In the genomic region with DNA sequence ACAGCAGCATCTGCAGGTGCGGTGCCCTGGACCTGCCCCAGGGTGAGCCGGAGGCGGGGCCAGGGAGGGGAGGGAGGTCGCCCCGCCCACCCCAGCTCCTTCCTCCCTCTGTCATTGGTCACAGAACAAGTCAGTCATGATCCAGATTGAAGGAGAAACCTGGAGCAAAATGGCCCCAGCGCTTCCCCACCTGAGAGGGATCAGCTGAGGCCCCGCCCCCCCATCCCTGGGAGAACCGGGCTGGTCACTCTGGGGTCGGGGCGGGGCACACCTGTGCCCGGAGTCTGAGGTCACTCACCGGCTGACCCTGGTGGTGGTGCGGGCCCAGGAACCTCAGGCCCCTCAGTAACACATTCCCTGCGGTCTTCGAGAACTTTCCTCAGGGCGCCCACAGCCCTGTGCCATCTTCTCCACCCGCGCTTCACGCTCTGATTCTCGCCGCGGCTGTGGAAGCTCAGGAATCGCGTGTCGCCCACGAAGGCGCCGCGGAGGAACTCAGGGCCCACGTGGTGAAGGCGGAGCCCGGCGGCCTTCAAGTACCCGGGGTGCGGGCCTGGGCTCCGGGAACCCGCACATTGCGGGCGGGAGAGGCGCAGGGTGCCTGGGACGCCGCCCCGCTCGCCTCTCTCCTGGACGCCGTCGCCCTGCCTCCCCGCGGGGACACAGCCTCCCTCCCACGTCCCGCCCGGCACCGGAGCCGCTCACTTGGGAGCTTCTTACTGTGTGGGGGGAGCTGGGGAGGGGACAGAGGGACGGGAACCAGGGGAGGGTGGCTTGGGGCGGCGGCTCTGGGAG, we compare ENCODE assay signal across 8 cellular contexts. TPM values are rescaled to one million over a fixed set of nuclear protein-coding genes. Genes with fewer than 3 reads are reported as not detected.
DNase-seq lines count a peak whose midpoint lies in the region; ATAC-seq and TF ChIP-seq lines count a peak whose summit lies in the region.

No MANE protein-coding gene starts in this region.

- TF ChIP-seq POLR2A in esophagus muscularis mucosa (IDR thresholded peaks at IDR 0.05; ENCODE audit: low read depth) (no peak), sigmoid colon (IDR thresholded peaks at IDR 0.05) (no peak)

- peak overlapping the region; percentile 43 for H3K4me3 Mint-ChIP-seq in activated CD8-positive, alpha-beta T cell treated with anti-CD3 and anti-CD28 coated beads, Interleukin-2, amount 10 ng/mL, durations not matched to agents 7 days and 5 days

- 21% methylated on average over 3 of the region's 57 CpGs for WGBS in esophagus muscularis mucosa
- WGBS in sigmoid colon, 2 donors: 3% methylated on average over 57 of the region's 57 CpGs

- H3K36me3 ChIP-seq in esophagus muscularis mucosa: no peaks in the 10 kb centered on the region
- no peaks in the 10 kb centered on the region for H3K36me3 ChIP-seq in sigmoid colon

- peaks cover 23% of the 10 kb centered on the region for H3K27me3 Mint-ChIP-seq in activated CD8-positive, alpha-beta T cell treated with anti-CD3 and anti-CD28 coated beads, Interleukin-2, amount 10 ng/mL, durations not matched to agents 7 days and 5 days (ENCODE audit: low read depth)

- H3K9me3 ChIP-seq in esophagus muscularis mucosa (no peaks in the 10 kb centered on the region), sigmoid colon (no peaks in the 10 kb centered on the region)

- H3K4me3 ChIP-seq in esophagus muscularis mucosa (peak overlapping the region; percentile 42 to 53 (median 50)), sigmoid colon (peak overlapping the region in 3 of 4 donors; percentile 27 to 42 (median 32))

- H3K27ac ChIP-seq in esophagus muscularis mucosa (replicated peaks in 1 of 4) (no peak overlapping the region), sigmoid colon (no peak overlapping the region)

- peaks cover 10 to 14% (median 12%) of the 10 kb centered on the region in 4 donors for H3K4me1 ChIP-seq in esophagus muscularis mucosa
- H3K4me1 ChIP-seq in sigmoid colon: peaks cover 0 to 11% (median 10%) of the 10 kb centered on the region in 4 donors

- DNase-seq in HuH-7.5 (ENCODE audit: low spot score) (peak; percentile 28), esophagus muscularis mucosa (ENCODE audit: extremely low spot score) (no peak), sigmoid colon (peak; percentile 62), DMS79 (lab: John Stamatoyannopoulos, UW) (no peak), anterior cingulate cortex (lab: John Stamatoyannopoulos, UW) (no peak)
- DNase-seq in activated CD8-positive, alpha-beta T cell treated with anti-CD3 and anti-CD28 coated beads, Interleukin-2, amount 10 ng/mL, durations not matched to agents 7 days and 5 days: peak; percentile 39

- H3K27ac Mint-ChIP-seq in activated CD8-positive, alpha-beta T cell treated with anti-CD3 and anti-CD28 coated beads, Interleukin-2, amount 10 ng/mL, durations not matched to agents 7 days and 5 days: no peak overlapping the region

- CTCF ChIA-PET in activated CD8-positive, alpha-beta T cell treated with anti-CD3 and anti-CD28 coated beads, Interleukin-2, amount 10 ng/mL, durations not matched to agents 7 days and 5 days (lab: Charles Lee): interaction anchor here (0.7 to 1.0 kb wide), 2 partner anchors 13 to 112 kb away, joined by 3 read pairs; no protein-coding TSS in a partner anchor

- H3K36me3 Mint-ChIP-seq in activated CD8-positive, alpha-beta T cell treated with anti-CD3 and anti-CD28 coated beads, Interleukin-2, amount 10 ng/mL, durations not matched to agents 7 days and 5 days (ENCODE audit: low read depth): no peaks in the 10 kb centered on the region

- TF ChIP-seq CTCF in esophagus muscularis mucosa (IDR thresholded peaks at IDR 0.05) (no peak), sigmoid colon (IDR thresholded peaks at IDR 0.05) (no peak)

- peak; percentile 61 for ATAC-seq in activated CD8-positive, alpha-beta T cell treated with anti-CD3 and anti-CD28 coated beads, Interleukin-2, amount 10 ng/mL, durations not matched to agents 7 days and 5 days
- ATAC-seq in GM21723 (IDR thresholded peaks at IDR 0.05; ENCODE audit: unreplicated experiment) (no peak), GM19467 (IDR thresholded peaks at IDR 0.05; ENCODE audit: unreplicated experiment) (no peak)

- intact Hi-C loops in esophagus muscularis mucosa (cut with DNase I): no loop called here
- intact Hi-C loops in sigmoid colon (cut with DNase I): no loop called here

- peaks cover 4% of the 10 kb centered on the region for H3K4me1 Mint-ChIP-seq in activated CD8-positive, alpha-beta T cell treated with anti-CD3 and anti-CD28 coated beads, Interleukin-2, amount 10 ng/mL, durations not matched to agents 7 days and 5 days (ENCODE audit: low read depth)

- TF ChIP-seq EP300 in esophagus muscularis mucosa (IDR thresholded peaks at IDR 0.05) (no peak), sigmoid colon (IDR thresholded peaks at IDR 0.05) (no peak)

- H3K27me3 ChIP-seq in esophagus muscularis mucosa (peaks cover 0 to 44% (median 9%) of the 10 kb centered on the region in 4 donors), sigmoid colon (peaks cover 5 to 39% (median 22%) of the 10 kb centered on the region in 3 donors)

- no peaks in the 10 kb centered on the region for H3K9me3 Mint-ChIP-seq in activated CD8-positive, alpha-beta T cell treated with anti-CD3 and anti-CD28 coated beads, Interleukin-2, amount 10 ng/mL, durations not matched to agents 7 days and 5 days (ENCODE audit: insufficient read depth)

- POLR2A ChIA-PET in activated CD8-positive, alpha-beta T cell treated with anti-CD3 and anti-CD28 coated beads, Interleukin-2, amount 10 ng/mL, durations not matched to agents 7 days and 5 days (lab: Charles Lee): interaction anchor here (1.1 to 1.4 kb wide), 2 partner anchors 41 to 44 kb away, joined by 3 to 6 read pairs; no protein-coding TSS in a partner anchor

RNA-seq across cellular contexts. Expression of a gene that starts 36.4 kb away (rescaled TPM):
- total RNA-seq in activated CD8-positive, alpha-beta T cell treated with anti-CD3 and anti-CD28 coated beads, Interleukin-2, amount 10 ng/mL, durations not matched to agents 7 days and 5 days: 1,000 to 10,000 TPM; 1,075 to 1,135 TPM
- total RNA-seq in esophagus muscularis mucosa: 100 to 1,000 TPM; 251 to 549 (median 296) TPM
- total RNA-seq in sigmoid colon: 100 to 1,000 TPM; 129 to 351 (median 273) TPM
- 100 to 1,000 TPM; 166 to 907 (median 437) TPM for polyA plus RNA-seq in sigmoid colon

RNA-seq across cellular contexts. Expression of a gene that starts 48.7 kb away (rescaled TPM):
- total RNA-seq in activated CD8-positive, alpha-beta T cell treated with anti-CD3 and anti-CD28 coated beads, Interleukin-2, amount 10 ng/mL, durations not matched to agents 7 days and 5 days: 1,000 to 10,000 TPM; 3,406 to 3,473 TPM
- 100 to 1,000 TPM; 336 to 628 (median 502) TPM for total RNA-seq in esophagus muscularis mucosa
- 100 to 1,000 TPM; 346 to 491 (median 365) TPM for total RNA-seq in sigmoid colon
- 1,000 to 10,000 TPM in 2 of 3 donors, 100 to 1,000 TPM in 1; 279 to 3,047 (median 1,275) TPM for polyA plus RNA-seq in sigmoid colon

Comparison
In these comparisons a context has a peak if more than half of its experiments do, and no peak if none do; other contexts are left out.
1. DNase-seq: peak in HuH-7.5 (single experiment), activated CD8-positive, alpha-beta T cell treated with anti-CD3 and anti-CD28 coated beads, Interleukin-2, amount 10 ng/mL, durations not matched to agents 7 days and 5 days (single experiment) and sigmoid colon (single experiment); none in esophagus muscularis mucosa (single experiment), DMS79 (single experiment) and anterior cingulate cortex (0 of 58).
2. RNA of a gene that starts 48.7 kb away (total RNA-seq): 3,406 to 3,473 TPM in activated CD8-positive, alpha-beta T cell treated with anti-CD3 and anti-CD28 coated beads, Interleukin-2, amount 10 ng/mL, durations not matched to agents 7 days and 5 days; 336 to 628 TPM in esophagus muscularis mucosa and 346 to 491 TPM in sigmoid colon; every median in the first group is over 4 times any median in the second.